ENCODE assay signal across 10 cellular contexts in the genomic region with DNA sequence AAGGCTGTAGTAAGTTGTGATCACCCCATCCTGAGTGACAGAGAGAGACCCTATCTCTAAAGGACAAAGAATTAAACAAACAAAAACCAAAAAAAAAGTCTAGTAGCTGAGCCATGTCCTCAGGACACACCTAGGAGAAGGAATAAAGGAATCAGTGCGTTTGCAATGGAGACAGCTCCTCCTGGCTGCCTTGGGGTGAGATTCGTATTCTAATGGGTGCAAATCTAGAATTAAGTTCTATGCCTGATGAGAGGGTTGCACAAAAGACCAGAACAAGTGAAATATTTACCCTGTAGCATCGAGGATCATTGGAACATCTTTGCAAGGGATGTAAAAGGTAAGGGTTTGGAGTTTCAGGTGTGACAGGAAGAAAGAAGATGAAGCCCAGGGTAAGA.
DNase-seq lines count a peak whose midpoint lies in the region; ATAC-seq and TF ChIP-seq lines count a peak whose summit lies in the region.
"Had no signal": no experiment of that assay in that cellular context is flagged by ENCODE, and none has a peak within 500 bp of the region (broad histone marks: within the 10 kb centered on the region; RNA-seq: fewer than 3 reads in every experiment).

No MANE protein-coding gene starts in this region.

- ATAC-seq in activated CD4-positive, alpha-beta T cell treated with anti-CD3 and anti-CD28 coated beads for 36 hours = no peak
- peak; percentile 15 for ATAC-seq in foreskin keratinocyte
- no peak for ATAC-seq in stimulated activated memory B cell treated with anti-CD40 and anti-IgM and Interleukin-4, amounts not matched to agents 10 μg/mL and 1 μg/mL and 100 μg/mL, for 72 hours
- no peak for ATAC-seq in HG03521 (IDR thresholded peaks at IDR 0.05; ENCODE audit: unreplicated experiment)

- no peaks in the 10 kb centered on the region for H3K36me3 Mint-ChIP-seq in activated CD4-positive, alpha-beta T cell treated with anti-CD3 and anti-CD28 coated beads for 36 hours (ENCODE audit: low read depth)
- H3K36me3 Mint-ChIP-seq in activated T-helper 1 cell treated with anti-CD3 and anti-CD28 coated beads, Interleukin-12 subunit alpha, Interleukin-12 subunit beta, Interleukin-2, Interleukin-4 antibody, amounts not matched to agents 30 ng/mL and 10 ng/mL and 1 ng/mL, durations not matched to agents 14 hours and 24 hours and 36 hours (ENCODE audit: low read depth) = no peaks in the 10 kb centered on the region
- H3K36me3 Mint-ChIP-seq in stimulated activated memory B cell treated with anti-CD40 and anti-IgM and Interleukin-4, amounts not matched to agents 10 μg/mL and 1 μg/mL and 100 μg/mL, for 72 hours = no peaks in the 10 kb centered on the region

- H3K27ac Mint-ChIP-seq in activated CD4-positive, alpha-beta T cell treated with anti-CD3 and anti-CD28 coated beads for 36 hours = peak overlapping the region; percentile 51
- H3K27ac Mint-ChIP-seq in activated T-helper 1 cell treated with anti-CD3 and anti-CD28 coated beads, Interleukin-12 subunit alpha, Interleukin-12 subunit beta, Interleukin-2, Interleukin-4 antibody, amounts not matched to agents 30 ng/mL and 10 ng/mL and 1 ng/mL, durations not matched to agents 14 hours and 24 hours and 36 hours = peak overlapping the region; percentile 83
- H3K27ac Mint-ChIP-seq in stimulated activated memory B cell treated with anti-CD40 and anti-IgM and Interleukin-4, amounts not matched to agents 10 μg/mL and 1 μg/mL and 100 μg/mL, for 72 hours = peak overlapping the region; percentile 48

- DNase-seq in activated CD4-positive, alpha-beta T cell treated with anti-CD3 and anti-CD28 coated beads for 36 hours = no peak
- no peak for DNase-seq in activated CD4-positive, alpha-beta T cell treated with anti-CD3 and anti-CD28 coated beads for 1 hour
- no peak for DNase-seq in activated T-helper 1 cell treated with anti-CD3 and anti-CD28 coated beads, Interleukin-12 subunit alpha, Interleukin-12 subunit beta, Interleukin-2, Interleukin-4 antibody, amounts not matched to agents 30 ng/mL and 10 ng/mL and 1 ng/mL, durations not matched to agents 14 hours and 24 hours and 36 hours (ENCODE audit: low spot score)
- DNase-seq in foreskin keratinocyte (no peak), DMS114 treated with DMSO at 0.1 percent for 48 hours (lab: John Stamatoyannopoulos, UW; ENCODE audit: unreplicated experiment) (no peak)
- DNase-seq in stimulated activated CD4-positive, alpha-beta T cell treated with anti-CD3 and anti-CD28 coated beads, Interleukin-4, amount 100 ng/mL, for 1 hour = no peak
- DNase-seq: NCI-H2171 treated with DMSO at 0.1 percent for 48 hours had no signal

- H3K27ac ChIP-seq in foreskin keratinocyte = no peak overlapping the region

- CTCF ChIA-PET in activated CD4-positive, alpha-beta T cell treated with anti-CD3 and anti-CD28 coated beads for 36 hours (lab: Charles Lee) = interaction anchor here (0.8 to 1.4 kb wide), 5 partner anchors 24 to 180 kb away, joined by 3 to 6 read pairs (median 4); no protein-coding TSS in a partner anchor

- peaks cover 41% of the 10 kb centered on the region for H3K4me1 Mint-ChIP-seq in activated CD4-positive, alpha-beta T cell treated with anti-CD3 and anti-CD28 coated beads for 36 hours
- peaks cover 34% of the 10 kb centered on the region for H3K4me1 Mint-ChIP-seq in activated T-helper 1 cell treated with anti-CD3 and anti-CD28 coated beads, Interleukin-12 subunit alpha, Interleukin-12 subunit beta, Interleukin-2, Interleukin-4 antibody, amounts not matched to agents 30 ng/mL and 10 ng/mL and 1 ng/mL, durations not matched to agents 14 hours and 24 hours and 36 hours (ENCODE audit: low read depth)
- H3K4me1 Mint-ChIP-seq in stimulated activated memory B cell treated with anti-CD40 and anti-IgM and Interleukin-4, amounts not matched to agents 10 μg/mL and 1 μg/mL and 100 μg/mL, for 72 hours = peaks cover 29% of the 10 kb centered on the region

- H3K4me3 Mint-ChIP-seq in activated CD4-positive, alpha-beta T cell treated with anti-CD3 and anti-CD28 coated beads for 36 hours = peak overlapping the region; percentile 70
- peak overlapping the region; percentile 4 for H3K4me3 Mint-ChIP-seq in activated T-helper 1 cell treated with anti-CD3 and anti-CD28 coated beads, Interleukin-12 subunit alpha, Interleukin-12 subunit beta, Interleukin-2, Interleukin-4 antibody, amounts not matched to agents 30 ng/mL and 10 ng/mL and 1 ng/mL, durations not matched to agents 14 hours and 24 hours and 36 hours
- H3K4me3 Mint-ChIP-seq in stimulated activated memory B cell treated with anti-CD40 and anti-IgM and Interleukin-4, amounts not matched to agents 10 μg/mL and 1 μg/mL and 100 μg/mL, for 72 hours = no peak overlapping the region

- H3K9me3 Mint-ChIP-seq in activated CD4-positive, alpha-beta T cell treated with anti-CD3 and anti-CD28 coated beads for 36 hours (ENCODE audit: low read depth) = no peaks in the 10 kb centered on the region
- no peaks in the 10 kb centered on the region for H3K9me3 Mint-ChIP-seq in activated T-helper 1 cell treated with anti-CD3 and anti-CD28 coated beads, Interleukin-12 subunit alpha, Interleukin-12 subunit beta, Interleukin-2, Interleukin-4 antibody, amounts not matched to agents 30 ng/mL and 10 ng/mL and 1 ng/mL, durations not matched to agents 14 hours and 24 hours and 36 hours
- H3K9me3 Mint-ChIP-seq in stimulated activated memory B cell treated with anti-CD40 and anti-IgM and Interleukin-4, amounts not matched to agents 10 μg/mL and 1 μg/mL and 100 μg/mL, for 72 hours = no peaks in the 10 kb centered on the region

- no peaks in the 10 kb centered on the region for H3K27me3 ChIP-seq in foreskin keratinocyte
- H3K27me3 ChIP-seq: gastroesophageal sphincter had no signal

- H3K4me1 ChIP-seq in foreskin keratinocyte = peaks cover 11% of the 10 kb centered on the region

- H3K27me3 Mint-ChIP-seq in activated CD4-positive, alpha-beta T cell treated with anti-CD3 and anti-CD28 coated beads for 36 hours = no peaks in the 10 kb centered on the region
- H3K27me3 Mint-ChIP-seq in activated T-helper 1 cell treated with anti-CD3 and anti-CD28 coated beads, Interleukin-12 subunit alpha, Interleukin-12 subunit beta, Interleukin-2, Interleukin-4 antibody, amounts not matched to agents 30 ng/mL and 10 ng/mL and 1 ng/mL, durations not matched to agents 14 hours and 24 hours and 36 hours (ENCODE audit: insufficient read depth) = no peaks in the 10 kb centered on the region
- peaks cover 38% of the 10 kb centered on the region for H3K27me3 Mint-ChIP-seq in stimulated activated memory B cell treated with anti-CD40 and anti-IgM and Interleukin-4, amounts not matched to agents 10 μg/mL and 1 μg/mL and 100 μg/mL, for 72 hours

- POLR2A ChIA-PET in activated CD4-positive, alpha-beta T cell treated with anti-CD3 and anti-CD28 coated beads for 36 hours (lab: Charles Lee) = no interaction called here

- TF ChIP-seq CTCF in foreskin keratinocyte (conservative IDR thresholded peaks at IDR 0.05) = peak; percentile 65

- intact Hi-C loops in activated CD4-positive, alpha-beta T cell treated with anti-CD3 and anti-CD28 coated beads for 36 hours (cut with DNase I, micrococcal nuclease) = loop anchor here in 1 of 2 experiments (5.0 kb wide), 2 partner anchors 80 to 255 kb away; a partner anchor contains a TSS
- intact Hi-C loops in activated T-helper 1 cell treated with anti-CD3 and anti-CD28 coated beads, Interleukin-12 subunit alpha, Interleukin-12 subunit beta, Interleukin-2, Interleukin-4 antibody, amounts not matched to agents 30 ng/mL and 10 ng/mL and 1 ng/mL, durations not matched to agents 14 hours and 24 hours and 36 hours (cut with micrococcal nuclease) = loop anchor here (5.0 to 10.0 kb wide), 4 partner anchors 660 to 1440 kb away; a partner anchor contains a TSS
